1 cellular context compared by ENCODE assay signal in genomic region chr4:185634066-185634652, GRCh38.
TF ChIP-seq lines count a peak whose summit lies in the region.

No MANE protein-coding gene starts in this region.

TF ChIP-seq in GM23338, 12 proteins besides CTCF, POLR2A, EP300 and RAD21 (continued from another document):
- no peak for TF ChIP-seq POLR2AphosphoS5 (IDR thresholded peaks at IDR 0.05; ENCODE audit: low read depth)
- no peak for TF ChIP-seq ZNF114 (CRISPR knock-in tag; IDR thresholded peaks at IDR 0.05)
- no peak for TF ChIP-seq NANOG (IDR thresholded peaks at IDR 0.05; ENCODE audit: borderline replicate concordance)
- no peak for TF ChIP-seq EZH2 (IDR thresholded peaks at IDR 0.05; ENCODE audit: low read depth, unreplicated experiment)
- TF ChIP-seq EZH2phosphoT487 (IDR thresholded peaks at IDR 0.05; ENCODE audit: unreplicated experiment): no peak
